In genomic region chr12:102543494-102543893, GRCh38 we compare ENCODE assay signal across 10 cellular contexts.
A peak's percentile ranks its signal among the peaks of the same experiment; 100 is the strongest.
DNase-seq lines count a peak whose midpoint lies in the region; ATAC-seq and TF ChIP-seq lines count a peak whose summit lies in the region.
"Had no signal": no experiment of that assay in that cellular context is flagged by ENCODE, and none has a peak within 500 bp of the region (broad histone marks: within the 10 kb centered on the region; RNA-seq: fewer than 3 reads in every experiment).

No MANE protein-coding gene starts in this region.

- H3K27me3 Mint-ChIP-seq in stimulated activated naive CD8-positive, alpha-beta T cell treated with anti-CD3 and anti-CD28 coated beads, Interleukin-15, amount 100 ng/mL, for 72 hours = peaks cover 32% of the 10 kb centered on the region

- no peaks in the 10 kb centered on the region for H3K4me1 Mint-ChIP-seq in stimulated activated naive CD8-positive, alpha-beta T cell treated with anti-CD3 and anti-CD28 coated beads, Interleukin-15, amount 100 ng/mL, for 72 hours
- H3K4me1 Mint-ChIP-seq: central memory CD8-positive, alpha-beta T cell had no signal

- H3K4me2 ChIP-seq in Loucy (ENCODE audit: low read depth, low read length, poor library complexity, severe bottlenecking) = no peak overlapping the region

- no peaks in the 10 kb centered on the region for H3K27me3 ChIP-seq in Loucy (ENCODE audit: insufficient read depth, low read length, poor library complexity, severe bottlenecking)
- no peaks in the 10 kb centered on the region for H3K27me3 ChIP-seq in esophagus squamous epithelium

- H3K79me2 ChIP-seq in Loucy (ENCODE audit: insufficient read depth, low read length) = no peaks in the 10 kb centered on the region

- no peaks in the 10 kb centered on the region for H3K4me1 ChIP-seq in Loucy (ENCODE audit: insufficient read depth, low read length, poor library complexity, severe bottlenecking)
- H3K4me1 ChIP-seq in esophagus squamous epithelium = no peaks in the 10 kb centered on the region

- H3K9me2 ChIP-seq in Loucy (replicated peaks; ENCODE audit: low read depth, low read length) = no peaks in the 10 kb centered on the region

- no peak overlapping the region for H3K4me3 ChIP-seq in Loucy (ENCODE audit: low read length, poor library complexity, severe bottlenecking)
- H3K4me3 ChIP-seq in fibroblast of mammary gland (ENCODE audit: control insufficient read depth, low read depth, low read length) = no peak overlapping the region
- H3K4me3 ChIP-seq in esophagus squamous epithelium = no peak overlapping the region

- no peak overlapping the region for H2AFZ ChIP-seq in Loucy (ENCODE audit: low read length)

- TF ChIP-seq CTCF in Loucy (conservative IDR thresholded peaks at IDR 0.05; ENCODE audit: low read length) (peak; percentile 34; the same call in 1 of the 2 replicates), fibroblast of mammary gland (conservative IDR thresholded peaks at IDR 0.05; ENCODE audit: control insufficient read depth, insufficient read depth, low read depth, low read length) (peak; percentile 9), esophagus squamous epithelium (IDR thresholded peaks at IDR 0.05) (no peak)

- no peaks in the 10 kb centered on the region for H3F3A ChIP-seq in Loucy (ENCODE audit: low read depth)

- no peak overlapping the region for H3K27ac ChIP-seq in esophagus squamous epithelium

- no peak overlapping the region for H3K27ac Mint-ChIP-seq in stimulated activated naive CD8-positive, alpha-beta T cell treated with anti-CD3 and anti-CD28 coated beads, Interleukin-15, amount 100 ng/mL, for 72 hours

- no peak for ATAC-seq in stimulated activated naive CD8-positive, alpha-beta T cell treated with anti-CD3 and anti-CD28 coated beads, Interleukin-15, amount 100 ng/mL, for 72 hours
- ATAC-seq in stimulated activated naive CD8-positive, alpha-beta T cell treated with anti-CD3 and anti-CD28 coated beads, Interleukin-15, Interleukin-2, amounts not matched to agents 100 U/mL and 50 U/mL, for 24 hours = no peak
- ATAC-seq in HG03378 (IDR thresholded peaks at IDR 0.05; ENCODE audit: unreplicated experiment) (no peak), HG03025 (IDR thresholded peaks at IDR 0.05; ENCODE audit: low FRiP score, unreplicated experiment) (no peak)

- H3K9me3 Mint-ChIP-seq in stimulated activated naive CD8-positive, alpha-beta T cell treated with anti-CD3 and anti-CD28 coated beads, Interleukin-15, amount 100 ng/mL, for 72 hours = no peaks in the 10 kb centered on the region
- H3K9me3 Mint-ChIP-seq: central memory CD8-positive, alpha-beta T cell had no signal

- no peaks in the 10 kb centered on the region for H4K20me1 ChIP-seq in Loucy (ENCODE audit: insufficient read depth, low read length, poor library complexity, severe bottlenecking)

- TF ChIP-seq POLR2A in esophagus squamous epithelium (IDR thresholded peaks at IDR 0.05) = no peak

- no peaks in the 10 kb centered on the region for H3K36me3 ChIP-seq in Loucy (ENCODE audit: insufficient read depth, low read length)
- H3K36me3 ChIP-seq in esophagus squamous epithelium = no peaks in the 10 kb centered on the region

- WGBS in esophagus squamous epithelium, 2 donors = 64 to 67% methylated on average over 2 of the region's 2 CpGs

- H3K9me3 ChIP-seq in Loucy (ENCODE audit: insufficient read depth, low read depth, low read length) (no peaks in the 10 kb centered on the region), esophagus squamous epithelium (no peaks in the 10 kb centered on the region)

- no peak overlapping the region for H3K4me3 Mint-ChIP-seq in stimulated activated naive CD8-positive, alpha-beta T cell treated with anti-CD3 and anti-CD28 coated beads, Interleukin-15, amount 100 ng/mL, for 72 hours
- H3K4me3 Mint-ChIP-seq: central memory CD8-positive, alpha-beta T cell had no signal

- peak; percentile 3 to 9 for DNase-seq in stimulated activated naive CD8-positive, alpha-beta T cell treated with anti-CD3 and anti-CD28 coated beads, Interleukin-15, amount 100 ng/mL, for 72 hours
- DNase-seq in stimulated activated naive CD8-positive, alpha-beta T cell treated with anti-CD3 and anti-CD28 coated beads, Interleukin-15, Interleukin-2, amounts not matched to agents 100 U/mL and 50 U/mL, for 24 hours = no peak
- no peak for DNase-seq in fibroblast of mammary gland (ENCODE audit: low read depth)
- no peak for DNase-seq in GM19238 (ENCODE audit: insufficient read length, low spot score)
- DNase-seq in esophagus squamous epithelium (lab: John Stamatoyannopoulos, UW) = no peak
- DNase-seq: activated T-cell treated with anti-CD3 and anti-CD28 coated beads, Interleukin-2, amount 50 U/mL, for 48 hours had no signal

- H3K9ac ChIP-seq in Loucy (ENCODE audit: low read depth, low read length, poor library complexity, severe bottlenecking) = no peak overlapping the region

- intact Hi-C loops in esophagus squamous epithelium (cut with DNase I) = no loop called here

Comparison
In these comparisons a context has a peak if more than half of its experiments do, and no peak if none do; other contexts are left out.
1. DNase-seq: peak in stimulated activated naive CD8-positive, alpha-beta T cell treated with anti-CD3 and anti-CD28 coated beads, Interleukin-15, amount 100 ng/mL, for 72 hours (2 of 2); none in stimulated activated naive CD8-positive, alpha-beta T cell treated with anti-CD3 and anti-CD28 coated beads, Interleukin-15, Interleukin-2, amounts not matched to agents 100 U/mL and 50 U/mL, for 24 hours (single experiment), fibroblast of mammary gland (single experiment), GM19238 (single experiment) and esophagus squamous epithelium (single experiment).
2. CTCF ChIP-seq: peak in Loucy (single experiment) and fibroblast of mammary gland (single experiment); none in esophagus squamous epithelium (0 of 6).